In genomic region chr2:171687287-171688128, GRCh38 we compare ENCODE assay signal across 1 cellular context.
TF ChIP-seq lines count a peak whose summit lies in the region.

TSS of gene DYNC1I2 (plus strand) at chr2:171687469. CDS start at chr2:171690156, 2,687 bp downstream.

TF ChIP-seq in WTC11, 78 proteins besides CTCF, POLR2A, EP300 and RAD21 (continued from another document):
- TF ChIP-seq ARID4B (CRISPR knock-in tag; IDR thresholded peaks at IDR 0.05; ENCODE audit: borderline replicate concordance) (peak; percentile 54), SP1 (CRISPR knock-in tag; conservative IDR thresholded peaks at IDR 0.05) (peak; percentile 71), FOXK1 (CRISPR knock-in tag; IDR thresholded peaks at IDR 0.05) (peak; percentile 66; the same call in 1 of the 2 replicates)
TF ChIP-seq in WTC11: peak in this region for 11.
